2 cellular contexts compared by ENCODE assay signal in genomic region chr1:25863486-25864262, GRCh38.
TF ChIP-seq lines count a peak whose summit lies in the region.

No MANE protein-coding gene starts in this region.

TF ChIP-seq in GM23338, 12 proteins besides CTCF, POLR2A, EP300 and RAD21:
- TF ChIP-seq REST (IDR thresholded peaks at IDR 0.05; ENCODE audit: unreplicated experiment) = no peak
- TF ChIP-seq POLR2AphosphoS5 (IDR thresholded peaks at IDR 0.05; ENCODE audit: low read depth) = no peak
- no peak for TF ChIP-seq EZH2 (IDR thresholded peaks at IDR 0.05; ENCODE audit: low read depth, unreplicated experiment)
- no peak for TF ChIP-seq JUNB (IDR thresholded peaks at IDR 0.05; ENCODE audit: unreplicated experiment)
- TF ChIP-seq, protein P1, sequence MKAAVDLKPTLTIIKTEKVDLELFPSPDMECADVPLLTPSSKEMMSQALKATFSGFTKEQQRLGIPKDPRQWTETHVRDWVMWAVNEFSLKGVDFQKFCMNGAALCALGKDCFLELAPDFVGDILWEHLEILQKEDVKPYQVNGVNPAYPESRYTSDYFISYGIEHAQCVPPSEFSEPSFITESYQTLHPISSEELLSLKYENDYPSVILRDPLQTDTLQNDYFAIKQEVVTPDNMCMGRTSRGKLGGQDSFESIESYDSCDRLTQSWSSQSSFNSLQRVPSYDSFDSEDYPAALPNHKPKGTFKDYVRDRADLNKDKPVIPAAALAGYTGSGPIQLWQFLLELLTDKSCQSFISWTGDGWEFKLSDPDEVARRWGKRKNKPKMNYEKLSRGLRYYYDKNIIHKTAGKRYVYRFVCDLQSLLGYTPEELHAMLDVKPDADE (IDR thresholded peaks at IDR 0.05) = no peak
- TF ChIP-seq STAT1 (IDR thresholded peaks at IDR 0.05; ENCODE audit: unreplicated experiment) = no peak
- no peak for TF ChIP-seq NANOG (IDR thresholded peaks at IDR 0.05; ENCODE audit: borderline replicate concordance)
- TF ChIP-seq, protein P2, sequence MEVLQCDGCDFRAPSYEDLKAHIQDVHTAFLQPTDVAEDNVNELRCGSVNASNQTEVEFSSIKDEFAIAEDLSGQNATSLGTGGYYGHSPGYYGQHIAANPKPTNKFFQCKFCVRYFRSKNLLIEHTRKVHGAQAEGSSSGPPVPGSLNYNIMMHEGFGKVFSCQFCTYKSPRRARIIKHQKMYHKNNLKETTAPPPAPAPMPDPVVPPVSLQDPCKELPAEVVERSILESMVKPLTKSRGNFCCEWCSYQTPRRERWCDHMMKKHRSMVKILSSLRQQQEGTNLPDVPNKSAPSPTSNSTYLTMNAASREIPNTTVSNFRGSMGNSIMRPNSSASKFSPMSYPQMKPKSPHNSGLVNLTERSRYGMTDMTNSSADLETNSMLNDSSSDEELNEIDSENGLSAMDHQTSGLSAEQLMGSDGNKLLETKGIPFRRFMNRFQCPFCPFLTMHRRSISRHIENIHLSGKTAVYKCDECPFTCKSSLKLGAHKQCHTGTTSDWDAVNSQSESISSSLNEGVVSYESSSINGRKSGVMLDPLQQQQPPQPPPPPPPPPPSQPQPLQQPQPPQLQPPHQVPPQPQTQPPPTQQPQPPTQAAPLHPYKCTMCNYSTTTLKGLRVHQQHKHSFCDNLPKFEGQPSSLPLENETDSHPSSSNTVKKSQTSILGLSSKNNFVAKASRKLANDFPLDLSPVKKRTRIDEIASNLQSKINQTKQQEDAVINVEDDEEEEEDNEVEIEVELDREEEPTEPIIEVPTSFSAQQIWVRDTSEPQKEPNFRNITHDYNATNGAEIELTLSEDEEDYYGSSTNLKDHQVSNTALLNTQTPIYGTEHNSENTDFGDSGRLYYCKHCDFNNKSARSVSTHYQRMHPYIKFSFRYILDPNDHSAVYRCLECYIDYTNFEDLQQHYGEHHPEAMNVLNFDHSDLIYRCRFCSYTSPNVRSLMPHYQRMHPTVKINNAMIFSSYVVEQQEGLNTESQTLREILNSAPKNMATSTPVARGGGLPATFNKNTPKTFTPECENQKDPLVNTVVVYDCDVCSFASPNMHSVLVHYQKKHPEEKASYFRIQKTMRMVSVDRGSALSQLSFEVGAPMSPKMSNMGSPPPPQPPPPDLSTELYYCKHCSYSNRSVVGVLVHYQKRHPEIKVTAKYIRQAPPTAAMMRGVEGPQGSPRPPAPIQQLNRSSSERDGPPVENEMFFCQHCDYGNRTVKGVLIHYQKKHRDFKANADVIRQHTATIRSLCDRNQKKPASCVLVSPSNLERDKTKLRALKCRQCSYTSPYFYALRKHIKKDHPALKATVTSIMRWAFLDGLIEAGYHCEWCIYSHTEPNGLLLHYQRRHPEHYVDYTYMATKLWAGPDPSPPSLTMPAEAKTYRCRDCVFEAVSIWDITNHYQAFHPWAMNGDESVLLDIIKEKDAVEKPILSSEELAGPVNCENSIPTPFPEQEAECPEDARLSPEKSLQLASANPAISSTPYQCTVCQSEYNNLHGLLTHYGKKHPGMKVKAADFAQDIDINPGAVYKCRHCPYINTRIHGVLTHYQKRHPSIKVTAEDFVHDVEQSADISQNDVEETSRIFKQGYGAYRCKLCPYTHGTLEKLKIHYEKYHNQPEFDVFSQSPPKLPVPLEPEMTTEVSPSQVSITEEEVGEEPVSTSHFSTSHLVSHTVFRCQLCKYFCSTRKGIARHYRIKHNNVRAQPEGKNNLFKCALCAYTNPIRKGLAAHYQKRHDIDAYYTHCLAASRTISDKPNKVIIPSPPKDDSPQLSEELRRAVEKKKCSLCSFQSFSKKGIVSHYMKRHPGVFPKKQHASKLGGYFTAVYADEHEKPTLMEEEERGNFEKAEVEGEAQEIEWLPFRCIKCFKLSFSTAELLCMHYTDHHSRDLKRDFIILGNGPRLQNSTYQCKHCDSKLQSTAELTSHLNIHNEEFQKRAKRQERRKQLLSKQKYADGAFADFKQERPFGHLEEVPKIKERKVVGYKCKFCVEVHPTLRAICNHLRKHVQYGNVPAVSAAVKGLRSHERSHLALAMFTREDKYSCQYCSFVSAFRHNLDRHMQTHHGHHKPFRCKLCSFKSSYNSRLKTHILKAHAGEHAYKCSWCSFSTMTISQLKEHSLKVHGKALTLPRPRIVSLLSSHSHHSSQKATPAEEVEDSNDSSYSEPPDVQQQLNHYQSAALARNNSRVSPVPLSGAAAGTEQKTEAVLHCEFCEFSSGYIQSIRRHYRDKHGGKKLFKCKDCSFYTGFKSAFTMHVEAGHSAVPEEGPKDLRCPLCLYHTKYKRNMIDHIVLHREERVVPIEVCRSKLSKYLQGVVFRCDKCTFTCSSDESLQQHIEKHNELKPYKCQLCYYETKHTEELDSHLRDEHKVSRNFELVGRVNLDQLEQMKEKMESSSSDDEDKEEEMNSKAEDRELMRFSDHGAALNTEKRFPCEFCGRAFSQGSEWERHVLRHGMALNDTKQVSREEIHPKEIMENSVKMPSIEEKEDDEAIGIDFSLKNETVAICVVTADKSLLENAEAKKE (CRISPR knock-in tag; IDR thresholded peaks at IDR 0.05) = no peak
- no peak for TF ChIP-seq EZH2phosphoT487 (IDR thresholded peaks at IDR 0.05; ENCODE audit: unreplicated experiment)
- no peak for TF ChIP-seq CREB1 (CRISPR knock-in tag; IDR thresholded peaks at IDR 0.05; ENCODE audit: low read depth)
- TF ChIP-seq ZNF331 (CRISPR knock-in tag; IDR thresholded peaks at IDR 0.05; ENCODE audit: low read depth) = no peak
- no peak for TF ChIP-seq ZNF114 (CRISPR knock-in tag; IDR thresholded peaks at IDR 0.05)

TF ChIP-seq in H1, 55 proteins besides CTCF, POLR2A, EP300 and RAD21:
- TF ChIP-seq CEBPB (IDR thresholded peaks at IDR 0.05; ENCODE audit: low read depth, low read length) (no peak), ATF2 (IDR thresholded peaks at IDR 0.05; ENCODE audit: low read length) (no peak), SAP30 (IDR thresholded peaks at IDR 0.05; ENCODE audit: insufficient read depth, insufficient replicate concordance, low read length) (no peak), KDM1A (IDR thresholded peaks at IDR 0.05; ENCODE audit: borderline replicate concordance, low read length) (no peak), RNF2 (IDR thresholded peaks at IDR 0.05; ENCODE audit: borderline replicate concordance, low read depth, low read length, missing control alignments, poor library complexity, severe bottlenecking) (no peak), CTBP2 (IDR thresholded peaks at IDR 0.05; ENCODE audit: borderline replicate concordance, insufficient read depth, insufficient read length, low read length) (no peak), GABPA (IDR thresholded peaks at IDR 0.05; ENCODE audit: borderline replicate concordance, insufficient read depth, low read length) (no peak), CREB1 (IDR thresholded peaks at IDR 0.05) (no peak), TEAD4 (IDR thresholded peaks at IDR 0.05; ENCODE audit: low read depth, low read length) (no peak), MAFK (IDR thresholded peaks at IDR 0.05; ENCODE audit: low read depth, low read length) (no peak), CHD2 (IDR thresholded peaks at IDR 0.05; ENCODE audit: low read length) (no peak), SP2 (IDR thresholded peaks at IDR 0.05; ENCODE audit: low read length) (no peak), TBP (IDR thresholded peaks at IDR 0.05; ENCODE audit: low read depth, low read length) (no peak), USF2 (IDR thresholded peaks at IDR 0.05; ENCODE audit: low read length) (no peak), RBBP5 (IDR thresholded peaks at IDR 0.05; ENCODE audit: borderline replicate concordance, low read depth, low read length) (no peak), RFX5 (IDR thresholded peaks at IDR 0.05; ENCODE audit: borderline replicate concordance, low read depth, low read length) (no peak), ASH2L (IDR thresholded peaks at IDR 0.05; ENCODE audit: low read length) (no peak), YY1 (IDR thresholded peaks at IDR 0.05; ENCODE audit: low read depth, low read length) (no peak)
- TF ChIP-seq, protein P3, sequence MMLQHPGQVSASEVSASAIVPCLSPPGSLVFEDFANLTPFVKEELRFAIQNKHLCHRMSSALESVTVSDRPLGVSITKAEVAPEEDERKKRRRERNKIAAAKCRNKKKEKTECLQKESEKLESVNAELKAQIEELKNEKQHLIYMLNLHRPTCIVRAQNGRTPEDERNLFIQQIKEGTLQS (IDR thresholded peaks at IDR 0.05; ENCODE audit: insufficient read depth, low read depth, low read length) = no peak
TF ChIP-seq in H1: peak in this region for 0.
